10 cellular contexts compared by ENCODE assay signal in the genomic region with DNA sequence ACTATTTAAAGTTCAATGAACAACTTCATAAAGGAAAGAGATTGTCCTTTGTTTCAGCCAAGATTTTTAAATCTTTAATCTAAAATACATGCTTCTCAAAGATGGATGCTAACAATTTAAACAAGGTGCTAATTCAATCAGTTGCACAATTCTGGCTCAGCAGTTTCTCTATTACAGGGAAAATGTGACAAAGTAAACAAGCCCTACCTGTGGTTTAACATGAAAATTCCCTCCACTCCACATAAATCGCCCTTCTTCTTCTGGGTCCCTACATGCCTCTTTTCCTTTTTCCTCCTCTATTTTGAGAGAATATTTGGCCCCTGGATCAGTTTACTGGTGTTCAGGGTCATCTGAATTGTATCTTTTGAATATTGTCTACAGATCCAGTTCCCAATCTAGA.
A peak's percentile ranks its signal among the peaks of the same experiment; 100 is the strongest.
DNase-seq lines count a peak whose midpoint lies in the region; ATAC-seq, FAIRE-seq and TF ChIP-seq lines count a peak whose summit lies in the region.
"Had no signal": no experiment of that assay in that cellular context is flagged by ENCODE, and none has a peak within 500 bp of the region (broad histone marks: within the 10 kb centered on the region; RNA-seq: fewer than 3 reads in every experiment).

No MANE protein-coding gene starts in this region.

- H4K91ac ChIP-seq in H9 (ENCODE audit: insufficient read length, low read depth, low read length) = no peak overlapping the region

- H3K56ac ChIP-seq in H9 (ENCODE audit: insufficient read length, low read depth, low read length) = no peak overlapping the region

- H3K27ac ChIP-seq in H9 (ENCODE audit: insufficient read length, low read depth, low read length) (no peak overlapping the region), keratinocyte (ENCODE audit: control insufficient read depth, insufficient read depth, low read length) (peak overlapping the region; percentile 99), kidney (ENCODE audit: low read depth in 2 of 2, low read length in 2 of 2) (no peak overlapping the region), substantia nigra (ENCODE audit: low read depth, low read length, poor library complexity, severe bottlenecking) (no peak overlapping the region)

- no CpG with 5 or more reads among the region's 1 CpG for WGBS in H9 (ENCODE audit: extremely low coverage, insufficient read length, low lambda C conversion rate)

- no peaks in the 10 kb centered on the region for H3K9me3 Mint-ChIP-seq in H9
- H3K9me3 Mint-ChIP-seq in activated T-helper 1 cell treated with anti-CD3 and anti-CD28 coated beads, Interleukin-12 subunit alpha, Interleukin-12 subunit beta, Interleukin-2, Interleukin-4 antibody, amounts not matched to agents 30 ng/mL and 10 ng/mL and 1 ng/mL, durations not matched to agents 14 hours and 24 hours and 36 hours = no peaks in the 10 kb centered on the region

- H3K9me3 ChIP-seq in H9 (ENCODE audit: control insufficient read depth, low read depth, low read length) (no peaks in the 10 kb centered on the region), keratinocyte (ENCODE audit: control insufficient read depth, low read depth, low read length) (no peaks in the 10 kb centered on the region), kidney (ENCODE audit: control insufficient read depth in 1 of 2, low read length in 2 of 2) (no peaks in the 10 kb centered on the region)

- H3K4ac ChIP-seq in H9 (ENCODE audit: low read depth, low read length) = no peak overlapping the region

- H3K9ac ChIP-seq in H9 (ENCODE audit: extremely low read depth, insufficient read length, low read length) (no peak overlapping the region), keratinocyte (ENCODE audit: control insufficient read depth, extremely low read depth, insufficient read depth, low read length) (peak overlapping the region; percentile 87), kidney (ENCODE audit: low read length in 2 of 2) (no peak overlapping the region)

- H4K20me1 ChIP-seq in H9 (ENCODE audit: control insufficient read depth, insufficient read depth, insufficient read length) = no peaks in the 10 kb centered on the region
- no peaks in the 10 kb centered on the region for H4K20me1 ChIP-seq in keratinocyte (ENCODE audit: control insufficient read depth, extremely low read depth, insufficient read depth, low read length)

- no peaks in the 10 kb centered on the region for H3K23me2 ChIP-seq in H9 (ENCODE audit: insufficient read length, low read depth, low read length, poor library complexity, severe bottlenecking)

- H2BK5ac ChIP-seq in H9 (ENCODE audit: insufficient read length, low read length) = no peak overlapping the region

- H3K4me3 Mint-ChIP-seq in H9 = no peak overlapping the region
- peak overlapping the region; percentile 27 for H3K4me3 Mint-ChIP-seq in activated T-helper 1 cell treated with anti-CD3 and anti-CD28 coated beads, Interleukin-12 subunit alpha, Interleukin-12 subunit beta, Interleukin-2, Interleukin-4 antibody, amounts not matched to agents 30 ng/mL and 10 ng/mL and 1 ng/mL, durations not matched to agents 14 hours and 24 hours and 36 hours

- peaks cover 4% of the 10 kb centered on the region for H3K79me1 ChIP-seq in H9 (ENCODE audit: insufficient read depth, low read depth, low read length, poor library complexity, severe bottlenecking)

- H3K27me3 ChIP-seq in H9 (ENCODE audit: insufficient read depth, low read length) (no peaks in the 10 kb centered on the region), keratinocyte (ENCODE audit: control insufficient read depth, extremely low read depth, insufficient read depth, low read length) (no peaks in the 10 kb centered on the region)

- peaks cover 0 to 5% (median 3%) of the 10 kb centered on the region in 3 experiments; a peak in 2 of 7 replicates for H3K36me3 Mint-ChIP-seq in H9 (ENCODE audit: insufficient read depth in 1 of 3, low read depth in 3 of 3)
- peaks cover 5% of the 10 kb centered on the region for H3K36me3 Mint-ChIP-seq in activated T-helper 1 cell treated with anti-CD3 and anti-CD28 coated beads, Interleukin-12 subunit alpha, Interleukin-12 subunit beta, Interleukin-2, Interleukin-4 antibody, amounts not matched to agents 30 ng/mL and 10 ng/mL and 1 ng/mL, durations not matched to agents 14 hours and 24 hours and 36 hours (ENCODE audit: low read depth)

- ATAC-seq in GM19328 (IDR thresholded peaks at IDR 0.05; ENCODE audit: unreplicated experiment) = no peak
- no peak for ATAC-seq in HG03108 (IDR thresholded peaks at IDR 0.05; ENCODE audit: unreplicated experiment)

- no peak overlapping the region for H2BK120ac ChIP-seq in H9 (ENCODE audit: low read depth, low read length, poor library complexity, severe bottlenecking)

- DNase-seq in A172 (ENCODE audit: low spot score) (peak; percentile 33), H9 (no peak), keratinocyte (ENCODE audit: low read depth, low spot score) (no peak), kidney (no peak), substantia nigra (lab: John Stamatoyannopoulos, UW) (no peak)
- no peak for DNase-seq in activated T-helper 1 cell treated with anti-CD3 and anti-CD28 coated beads, Interleukin-12 subunit alpha, Interleukin-12 subunit beta, Interleukin-2, Interleukin-4 antibody, amounts not matched to agents 30 ng/mL and 10 ng/mL and 1 ng/mL, durations not matched to agents 14 hours and 24 hours and 36 hours (ENCODE audit: low spot score)
- DNase-seq: OCI-M1 had no signal

- dilution Hi-C loops in keratinocyte (cut with MboI; ENCODE audit: extremely low pct_ligation_motif_present, low sequenced_read_pairs) = no loop called here

- no peak overlapping the region for H2BK15ac ChIP-seq in H9 (ENCODE audit: low read depth, low read length)

- H2AK5ac ChIP-seq in H9 (ENCODE audit: insufficient read length, low read length) = no peak overlapping the region

- H3K79me2 ChIP-seq in H9 (ENCODE audit: insufficient read depth, low read length) = peaks cover 4% of the 10 kb centered on the region; the same call in 1 of the 2 replicates
- peaks cover 46% of the 10 kb centered on the region for H3K79me2 ChIP-seq in keratinocyte (ENCODE audit: control insufficient read depth, insufficient read depth, low read length)

- no peaks in the 10 kb centered on the region for H3K36me3 ChIP-seq in keratinocyte (ENCODE audit: control insufficient read depth in 2 of 2, extremely low read depth in 1 of 2, insufficient read depth in 2 of 2, low read length in 2 of 2)
- H3K36me3 ChIP-seq in kidney (ENCODE audit: control insufficient read depth in 1 of 2, insufficient read depth in 2 of 2, low read length in 2 of 2) = no peaks in the 10 kb centered on the region

- no peaks in the 10 kb centered on the region for H3K9me1 ChIP-seq in keratinocyte (ENCODE audit: control insufficient read depth, extremely low read depth, insufficient read depth, low read length)

- H2AFZ ChIP-seq in H9 (ENCODE audit: low read length) = no peak overlapping the region
- H2AFZ ChIP-seq in keratinocyte (ENCODE audit: control insufficient read depth, low read length) = no peak overlapping the region

- H3K4me1 ChIP-seq in H9 (ENCODE audit: insufficient read depth, low read length) (peaks cover 8% of the 10 kb centered on the region), keratinocyte (ENCODE audit: control insufficient read depth, extremely low read depth, insufficient read depth, low read length) (peaks cover 40% of the 10 kb centered on the region), kidney (ENCODE audit: control insufficient read depth in 1 of 2, insufficient read depth in 1 of 2, low read depth in 1 of 2, low read length in 2 of 2) (peaks cover 7 to 8% of the 10 kb centered on the region in 2 donors)

- no peak overlapping the region for H3K23ac ChIP-seq in H9 (ENCODE audit: insufficient read length, low read depth, low read length)

- H4K8ac ChIP-seq in H9 (replicated peaks; ENCODE audit: insufficient read length, low read depth, low read length) = no peak overlapping the region

- peak overlapping the region; percentile 49 to 92 (median 88); a peak in 5 of 7 replicates for H3K27ac Mint-ChIP-seq in H9
- H3K27ac Mint-ChIP-seq in activated T-helper 1 cell treated with anti-CD3 and anti-CD28 coated beads, Interleukin-12 subunit alpha, Interleukin-12 subunit beta, Interleukin-2, Interleukin-4 antibody, amounts not matched to agents 30 ng/mL and 10 ng/mL and 1 ng/mL, durations not matched to agents 14 hours and 24 hours and 36 hours = peak overlapping the region; percentile 68

- H3K18ac ChIP-seq in H9 (ENCODE audit: insufficient read length, low read depth, low read length) = no peak overlapping the region

- no peak overlapping the region for H3K14ac ChIP-seq in H9 (ENCODE audit: insufficient read depth, low read length)

- H3K4me3 ChIP-seq in keratinocyte (ENCODE audit: control insufficient read depth in 2 of 3, extremely low read depth in 1 of 3, insufficient read depth in 2 of 3, low read depth in 1 of 3, low read length in 3 of 3) (peak overlapping the region; percentile 14 to 57 (median 56)), kidney (ENCODE audit: low read length in 2 of 2) (no peak overlapping the region)

- H2BK20ac ChIP-seq in H9 (ENCODE audit: low read depth, low read length, poor library complexity, severe bottlenecking) = no peak overlapping the region

- no peak for TF ChIP-seq CTCF in H9 (conservative IDR thresholded peaks at IDR 0.05)
- TF ChIP-seq CTCF in keratinocyte (optimal IDR thresholded peaks at IDR 0.05 in 1 of 3, IDR thresholded peaks at IDR 0.05 in 1 of 3, conservative IDR thresholded peaks at IDR 0.05 in 1 of 3; ENCODE audit: extremely low read depth in 1 of 3, insufficient read depth in 2 of 3, low read length in 3 of 3) = no peak
- no peak for TF ChIP-seq CTCF in kidney (IDR thresholded peaks at IDR 0.05; ENCODE audit: borderline replicate concordance, extremely low read depth, insufficient read depth)

- FAIRE-seq in keratinocyte (lab: Jason Lieb, UNC) (no peak), kidney (lab: Jason Lieb, UNC) (no peak)
- FAIRE-seq: endometrium had no signal

- H3T11ph ChIP-seq in H9 (ENCODE audit: low read length) = no peak overlapping the region

- no peak overlapping the region for H3K4me2 ChIP-seq in H9 (ENCODE audit: insufficient read depth, insufficient read length, low read length)
- peak overlapping the region; percentile 93 for H3K4me2 ChIP-seq in keratinocyte (ENCODE audit: control insufficient read depth, extremely low read depth, insufficient read depth, low read depth, low read length)

- H4K5ac ChIP-seq in H9 (ENCODE audit: insufficient read length, low read depth, low read length) = no peak overlapping the region

- no peaks in the 10 kb centered on the region for H3K27me3 Mint-ChIP-seq in H9 (ENCODE audit: low read depth)
- no peaks in the 10 kb centered on the region for H3K27me3 Mint-ChIP-seq in activated T-helper 1 cell treated with anti-CD3 and anti-CD28 coated beads, Interleukin-12 subunit alpha, Interleukin-12 subunit beta, Interleukin-2, Interleukin-4 antibody, amounts not matched to agents 30 ng/mL and 10 ng/mL and 1 ng/mL, durations not matched to agents 14 hours and 24 hours and 36 hours (ENCODE audit: insufficient read depth)

- intact Hi-C loops in activated T-helper 1 cell treated with anti-CD3 and anti-CD28 coated beads, Interleukin-12 subunit alpha, Interleukin-12 subunit beta, Interleukin-2, Interleukin-4 antibody, amounts not matched to agents 30 ng/mL and 10 ng/mL and 1 ng/mL, durations not matched to agents 14 hours and 24 hours and 36 hours (cut with micrococcal nuclease) = loop anchor here (1.0 to 2.0 kb wide), 2 partner anchors 17 to 131 kb away; partner anchors contain the start of gene OCIAD1
- intact Hi-C loops in kidney (cut with DNase I) = no loop called here

- peaks cover 47 to 55% of the 10 kb centered on the region in 2 experiments for H3K4me1 Mint-ChIP-seq in H9
- H3K4me1 Mint-ChIP-seq in activated T-helper 1 cell treated with anti-CD3 and anti-CD28 coated beads, Interleukin-12 subunit alpha, Interleukin-12 subunit beta, Interleukin-2, Interleukin-4 antibody, amounts not matched to agents 30 ng/mL and 10 ng/mL and 1 ng/mL, durations not matched to agents 14 hours and 24 hours and 36 hours (ENCODE audit: low read depth) = peaks cover 33% of the 10 kb centered on the region

- no peak overlapping the region for H2BK12ac ChIP-seq in H9 (ENCODE audit: insufficient read length, low read depth, low read length)

Comparison
In these comparisons a context has a peak if more than half of its experiments do, and no peak if none do; other contexts are left out.
1. H3K4me3 ChIP-seq: peak in keratinocyte (3 of 3); none in kidney (0 of 2).